In the genomic region with DNA sequence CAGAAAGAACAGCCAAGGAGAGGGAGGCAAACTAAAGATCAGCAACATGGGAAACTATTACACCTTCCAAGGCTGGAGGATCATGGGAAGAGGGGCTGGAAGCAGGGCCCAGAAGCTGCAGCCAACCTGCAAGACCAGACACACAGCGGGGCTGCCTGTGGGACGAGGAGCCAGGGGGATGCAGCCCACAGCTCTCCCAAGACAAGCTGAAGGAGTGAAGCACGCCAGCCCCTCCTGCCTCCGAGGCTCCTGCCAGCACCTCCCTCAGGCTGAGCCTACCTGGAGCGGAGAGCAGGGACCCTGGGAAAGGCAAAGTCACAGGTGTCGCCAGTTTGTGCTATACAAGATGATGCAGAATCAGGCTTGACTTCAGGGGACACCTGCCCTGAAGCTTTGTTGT, we compare ENCODE assay signal across 2 cellular contexts.
A peak's percentile ranks its signal among the peaks of the same experiment; 100 is the strongest.
TF ChIP-seq lines count a peak whose summit lies in the region.

No MANE protein-coding gene starts in this region.

TF ChIP-seq in GM23338, 12 proteins besides CTCF, POLR2A, EP300 and RAD21 (continues in another document):
- TF ChIP-seq, protein P1, sequence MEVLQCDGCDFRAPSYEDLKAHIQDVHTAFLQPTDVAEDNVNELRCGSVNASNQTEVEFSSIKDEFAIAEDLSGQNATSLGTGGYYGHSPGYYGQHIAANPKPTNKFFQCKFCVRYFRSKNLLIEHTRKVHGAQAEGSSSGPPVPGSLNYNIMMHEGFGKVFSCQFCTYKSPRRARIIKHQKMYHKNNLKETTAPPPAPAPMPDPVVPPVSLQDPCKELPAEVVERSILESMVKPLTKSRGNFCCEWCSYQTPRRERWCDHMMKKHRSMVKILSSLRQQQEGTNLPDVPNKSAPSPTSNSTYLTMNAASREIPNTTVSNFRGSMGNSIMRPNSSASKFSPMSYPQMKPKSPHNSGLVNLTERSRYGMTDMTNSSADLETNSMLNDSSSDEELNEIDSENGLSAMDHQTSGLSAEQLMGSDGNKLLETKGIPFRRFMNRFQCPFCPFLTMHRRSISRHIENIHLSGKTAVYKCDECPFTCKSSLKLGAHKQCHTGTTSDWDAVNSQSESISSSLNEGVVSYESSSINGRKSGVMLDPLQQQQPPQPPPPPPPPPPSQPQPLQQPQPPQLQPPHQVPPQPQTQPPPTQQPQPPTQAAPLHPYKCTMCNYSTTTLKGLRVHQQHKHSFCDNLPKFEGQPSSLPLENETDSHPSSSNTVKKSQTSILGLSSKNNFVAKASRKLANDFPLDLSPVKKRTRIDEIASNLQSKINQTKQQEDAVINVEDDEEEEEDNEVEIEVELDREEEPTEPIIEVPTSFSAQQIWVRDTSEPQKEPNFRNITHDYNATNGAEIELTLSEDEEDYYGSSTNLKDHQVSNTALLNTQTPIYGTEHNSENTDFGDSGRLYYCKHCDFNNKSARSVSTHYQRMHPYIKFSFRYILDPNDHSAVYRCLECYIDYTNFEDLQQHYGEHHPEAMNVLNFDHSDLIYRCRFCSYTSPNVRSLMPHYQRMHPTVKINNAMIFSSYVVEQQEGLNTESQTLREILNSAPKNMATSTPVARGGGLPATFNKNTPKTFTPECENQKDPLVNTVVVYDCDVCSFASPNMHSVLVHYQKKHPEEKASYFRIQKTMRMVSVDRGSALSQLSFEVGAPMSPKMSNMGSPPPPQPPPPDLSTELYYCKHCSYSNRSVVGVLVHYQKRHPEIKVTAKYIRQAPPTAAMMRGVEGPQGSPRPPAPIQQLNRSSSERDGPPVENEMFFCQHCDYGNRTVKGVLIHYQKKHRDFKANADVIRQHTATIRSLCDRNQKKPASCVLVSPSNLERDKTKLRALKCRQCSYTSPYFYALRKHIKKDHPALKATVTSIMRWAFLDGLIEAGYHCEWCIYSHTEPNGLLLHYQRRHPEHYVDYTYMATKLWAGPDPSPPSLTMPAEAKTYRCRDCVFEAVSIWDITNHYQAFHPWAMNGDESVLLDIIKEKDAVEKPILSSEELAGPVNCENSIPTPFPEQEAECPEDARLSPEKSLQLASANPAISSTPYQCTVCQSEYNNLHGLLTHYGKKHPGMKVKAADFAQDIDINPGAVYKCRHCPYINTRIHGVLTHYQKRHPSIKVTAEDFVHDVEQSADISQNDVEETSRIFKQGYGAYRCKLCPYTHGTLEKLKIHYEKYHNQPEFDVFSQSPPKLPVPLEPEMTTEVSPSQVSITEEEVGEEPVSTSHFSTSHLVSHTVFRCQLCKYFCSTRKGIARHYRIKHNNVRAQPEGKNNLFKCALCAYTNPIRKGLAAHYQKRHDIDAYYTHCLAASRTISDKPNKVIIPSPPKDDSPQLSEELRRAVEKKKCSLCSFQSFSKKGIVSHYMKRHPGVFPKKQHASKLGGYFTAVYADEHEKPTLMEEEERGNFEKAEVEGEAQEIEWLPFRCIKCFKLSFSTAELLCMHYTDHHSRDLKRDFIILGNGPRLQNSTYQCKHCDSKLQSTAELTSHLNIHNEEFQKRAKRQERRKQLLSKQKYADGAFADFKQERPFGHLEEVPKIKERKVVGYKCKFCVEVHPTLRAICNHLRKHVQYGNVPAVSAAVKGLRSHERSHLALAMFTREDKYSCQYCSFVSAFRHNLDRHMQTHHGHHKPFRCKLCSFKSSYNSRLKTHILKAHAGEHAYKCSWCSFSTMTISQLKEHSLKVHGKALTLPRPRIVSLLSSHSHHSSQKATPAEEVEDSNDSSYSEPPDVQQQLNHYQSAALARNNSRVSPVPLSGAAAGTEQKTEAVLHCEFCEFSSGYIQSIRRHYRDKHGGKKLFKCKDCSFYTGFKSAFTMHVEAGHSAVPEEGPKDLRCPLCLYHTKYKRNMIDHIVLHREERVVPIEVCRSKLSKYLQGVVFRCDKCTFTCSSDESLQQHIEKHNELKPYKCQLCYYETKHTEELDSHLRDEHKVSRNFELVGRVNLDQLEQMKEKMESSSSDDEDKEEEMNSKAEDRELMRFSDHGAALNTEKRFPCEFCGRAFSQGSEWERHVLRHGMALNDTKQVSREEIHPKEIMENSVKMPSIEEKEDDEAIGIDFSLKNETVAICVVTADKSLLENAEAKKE (CRISPR knock-in tag; IDR thresholded peaks at IDR 0.05), result no peak
- TF ChIP-seq EZH2 (IDR thresholded peaks at IDR 0.05; ENCODE audit: low read depth, unreplicated experiment) (no peak), ZNF331 (CRISPR knock-in tag; IDR thresholded peaks at IDR 0.05; ENCODE audit: low read depth) (no peak), STAT1 (IDR thresholded peaks at IDR 0.05; ENCODE audit: unreplicated experiment) (no peak), JUNB (IDR thresholded peaks at IDR 0.05; ENCODE audit: unreplicated experiment) (no peak), NANOG (IDR thresholded peaks at IDR 0.05; ENCODE audit: borderline replicate concordance) (no peak), CREB1 (CRISPR knock-in tag; IDR thresholded peaks at IDR 0.05; ENCODE audit: low read depth) (no peak), ZNF114 (CRISPR knock-in tag; IDR thresholded peaks at IDR 0.05) (no peak), POLR2AphosphoS5 (IDR thresholded peaks at IDR 0.05; ENCODE audit: low read depth) (no peak), EZH2phosphoT487 (IDR thresholded peaks at IDR 0.05; ENCODE audit: unreplicated experiment) (no peak)
- TF ChIP-seq, protein P2, sequence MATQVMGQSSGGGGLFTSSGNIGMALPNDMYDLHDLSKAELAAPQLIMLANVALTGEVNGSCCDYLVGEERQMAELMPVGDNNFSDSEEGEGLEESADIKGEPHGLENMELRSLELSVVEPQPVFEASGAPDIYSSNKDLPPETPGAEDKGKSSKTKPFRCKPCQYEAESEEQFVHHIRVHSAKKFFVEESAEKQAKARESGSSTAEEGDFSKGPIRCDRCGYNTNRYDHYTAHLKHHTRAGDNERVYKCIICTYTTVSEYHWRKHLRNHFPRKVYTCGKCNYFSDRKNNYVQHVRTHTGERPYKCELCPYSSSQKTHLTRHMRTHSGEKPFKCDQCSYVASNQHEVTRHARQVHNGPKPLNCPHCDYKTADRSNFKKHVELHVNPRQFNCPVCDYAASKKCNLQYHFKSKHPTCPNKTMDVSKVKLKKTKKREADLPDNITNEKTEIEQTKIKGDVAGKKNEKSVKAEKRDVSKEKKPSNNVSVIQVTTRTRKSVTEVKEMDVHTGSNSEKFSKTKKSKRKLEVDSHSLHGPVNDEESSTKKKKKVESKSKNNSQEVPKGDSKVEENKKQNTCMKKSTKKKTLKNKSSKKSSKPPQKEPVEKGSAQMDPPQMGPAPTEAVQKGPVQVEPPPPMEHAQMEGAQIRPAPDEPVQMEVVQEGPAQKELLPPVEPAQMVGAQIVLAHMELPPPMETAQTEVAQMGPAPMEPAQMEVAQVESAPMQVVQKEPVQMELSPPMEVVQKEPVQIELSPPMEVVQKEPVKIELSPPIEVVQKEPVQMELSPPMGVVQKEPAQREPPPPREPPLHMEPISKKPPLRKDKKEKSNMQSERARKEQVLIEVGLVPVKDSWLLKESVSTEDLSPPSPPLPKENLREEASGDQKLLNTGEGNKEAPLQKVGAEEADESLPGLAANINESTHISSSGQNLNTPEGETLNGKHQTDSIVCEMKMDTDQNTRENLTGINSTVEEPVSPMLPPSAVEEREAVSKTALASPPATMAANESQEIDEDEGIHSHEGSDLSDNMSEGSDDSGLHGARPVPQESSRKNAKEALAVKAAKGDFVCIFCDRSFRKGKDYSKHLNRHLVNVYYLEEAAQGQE (IDR thresholded peaks at IDR 0.05; ENCODE audit: unreplicated experiment), result no peak

TF ChIP-seq in HepG2, 621 proteins besides CTCF, POLR2A, EP300 and RAD21 (continued from another document):
- TF ChIP-seq, protein P3, sequence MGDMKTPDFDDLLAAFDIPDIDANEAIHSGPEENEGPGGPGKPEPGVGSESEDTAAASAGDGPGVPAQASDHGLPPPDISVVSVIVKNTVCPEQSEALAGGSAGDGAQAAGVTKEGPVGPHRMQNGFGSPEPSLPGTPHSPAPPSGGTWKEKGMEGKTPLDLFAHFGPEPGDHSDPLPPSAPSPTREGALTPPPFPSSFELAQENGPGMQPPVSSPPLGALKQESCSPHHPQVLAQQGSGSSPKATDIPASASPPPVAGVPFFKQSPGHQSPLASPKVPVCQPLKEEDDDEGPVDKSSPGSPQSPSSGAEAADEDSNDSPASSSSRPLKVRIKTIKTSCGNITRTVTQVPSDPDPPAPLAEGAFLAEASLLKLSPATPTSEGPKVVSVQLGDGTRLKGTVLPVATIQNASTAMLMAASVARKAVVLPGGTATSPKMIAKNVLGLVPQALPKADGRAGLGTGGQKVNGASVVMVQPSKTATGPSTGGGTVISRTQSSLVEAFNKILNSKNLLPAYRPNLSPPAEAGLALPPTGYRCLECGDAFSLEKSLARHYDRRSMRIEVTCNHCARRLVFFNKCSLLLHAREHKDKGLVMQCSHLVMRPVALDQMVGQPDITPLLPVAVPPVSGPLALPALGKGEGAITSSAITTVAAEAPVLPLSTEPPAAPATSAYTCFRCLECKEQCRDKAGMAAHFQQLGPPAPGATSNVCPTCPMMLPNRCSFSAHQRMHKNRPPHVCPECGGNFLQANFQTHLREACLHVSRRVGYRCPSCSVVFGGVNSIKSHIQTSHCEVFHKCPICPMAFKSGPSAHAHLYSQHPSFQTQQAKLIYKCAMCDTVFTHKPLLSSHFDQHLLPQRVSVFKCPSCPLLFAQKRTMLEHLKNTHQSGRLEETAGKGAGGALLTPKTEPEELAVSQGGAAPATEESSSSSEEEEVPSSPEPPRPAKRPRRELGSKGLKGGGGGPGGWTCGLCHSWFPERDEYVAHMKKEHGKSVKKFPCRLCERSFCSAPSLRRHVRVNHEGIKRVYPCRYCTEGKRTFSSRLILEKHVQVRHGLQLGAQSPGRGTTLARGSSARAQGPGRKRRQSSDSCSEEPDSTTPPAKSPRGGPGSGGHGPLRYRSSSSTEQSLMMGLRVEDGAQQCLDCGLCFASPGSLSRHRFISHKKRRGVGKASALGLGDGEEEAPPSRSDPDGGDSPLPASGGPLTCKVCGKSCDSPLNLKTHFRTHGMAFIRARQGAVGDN (CRISPR knock-in tag; IDR thresholded peaks at IDR 0.05), result peak; percentile 26; the same call in 1 of the 2 replicates
- TF ChIP-seq POGZ (CRISPR knock-in tag; IDR thresholded peaks at IDR 0.05), result no peak
- TF ChIP-seq, protein P4, sequence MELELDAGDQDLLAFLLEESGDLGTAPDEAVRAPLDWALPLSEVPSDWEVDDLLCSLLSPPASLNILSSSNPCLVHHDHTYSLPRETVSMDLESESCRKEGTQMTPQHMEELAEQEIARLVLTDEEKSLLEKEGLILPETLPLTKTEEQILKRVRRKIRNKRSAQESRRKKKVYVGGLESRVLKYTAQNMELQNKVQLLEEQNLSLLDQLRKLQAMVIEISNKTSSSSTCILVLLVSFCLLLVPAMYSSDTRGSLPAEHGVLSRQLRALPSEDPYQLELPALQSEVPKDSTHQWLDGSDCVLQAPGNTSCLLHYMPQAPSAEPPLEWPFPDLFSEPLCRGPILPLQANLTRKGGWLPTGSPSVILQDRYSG (CRISPR knock-in tag; IDR thresholded peaks at IDR 0.05), result no peak
- TF ChIP-seq MXD4 (CRISPR knock-in tag; IDR thresholded peaks at IDR 0.05), result no peak
- TF ChIP-seq, protein P5, sequence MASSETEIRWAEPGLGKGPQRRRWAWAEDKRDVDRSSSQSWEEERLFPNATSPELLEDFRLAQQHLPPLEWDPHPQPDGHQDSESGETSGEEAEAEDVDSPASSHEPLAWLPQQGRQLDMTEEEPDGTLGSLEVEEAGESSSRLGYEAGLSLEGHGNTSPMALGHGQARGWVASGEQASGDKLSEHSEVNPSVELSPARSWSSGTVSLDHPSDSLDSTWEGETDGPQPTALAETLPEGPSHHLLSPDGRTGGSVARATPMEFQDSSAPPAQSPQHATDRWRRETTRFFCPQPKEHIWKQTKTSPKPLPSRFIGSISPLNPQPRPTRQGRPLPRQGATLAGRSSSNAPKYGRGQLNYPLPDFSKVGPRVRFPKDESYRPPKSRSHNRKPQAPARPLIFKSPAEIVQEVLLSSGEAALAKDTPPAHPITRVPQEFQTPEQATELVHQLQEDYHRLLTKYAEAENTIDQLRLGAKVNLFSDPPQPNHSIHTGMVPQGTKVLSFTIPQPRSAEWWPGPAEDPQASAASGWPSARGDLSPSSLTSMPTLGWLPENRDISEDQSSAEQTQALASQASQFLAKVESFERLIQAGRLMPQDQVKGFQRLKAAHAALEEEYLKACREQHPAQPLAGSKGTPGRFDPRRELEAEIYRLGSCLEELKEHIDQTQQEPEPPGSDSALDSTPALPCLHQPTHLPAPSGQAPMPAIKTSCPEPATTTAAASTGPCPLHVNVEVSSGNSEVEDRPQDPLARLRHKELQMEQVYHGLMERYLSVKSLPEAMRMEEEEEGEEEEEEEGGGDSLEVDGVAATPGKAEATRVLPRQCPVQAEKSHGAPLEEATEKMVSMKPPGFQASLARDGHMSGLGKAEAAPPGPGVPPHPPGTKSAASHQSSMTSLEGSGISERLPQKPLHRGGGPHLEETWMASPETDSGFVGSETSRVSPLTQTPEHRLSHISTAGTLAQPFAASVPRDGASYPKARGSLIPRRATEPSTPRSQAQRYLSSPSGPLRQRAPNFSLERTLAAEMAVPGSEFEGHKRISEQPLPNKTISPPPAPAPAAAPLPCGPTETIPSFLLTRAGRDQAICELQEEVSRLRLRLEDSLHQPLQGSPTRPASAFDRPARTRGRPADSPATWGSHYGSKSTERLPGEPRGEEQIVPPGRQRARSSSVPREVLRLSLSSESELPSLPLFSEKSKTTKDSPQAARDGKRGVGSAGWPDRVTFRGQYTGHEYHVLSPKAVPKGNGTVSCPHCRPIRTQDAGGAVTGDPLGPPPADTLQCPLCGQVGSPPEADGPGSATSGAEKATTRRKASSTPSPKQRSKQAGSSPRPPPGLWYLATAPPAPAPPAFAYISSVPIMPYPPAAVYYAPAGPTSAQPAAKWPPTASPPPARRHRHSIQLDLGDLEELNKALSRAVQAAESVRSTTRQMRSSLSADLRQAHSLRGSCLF (CRISPR knock-in tag; IDR thresholded peaks at IDR 0.05; ENCODE audit: borderline replicate concordance), result no peak
